ENCODE assay signal across 1 cellular context in the genomic region with DNA sequence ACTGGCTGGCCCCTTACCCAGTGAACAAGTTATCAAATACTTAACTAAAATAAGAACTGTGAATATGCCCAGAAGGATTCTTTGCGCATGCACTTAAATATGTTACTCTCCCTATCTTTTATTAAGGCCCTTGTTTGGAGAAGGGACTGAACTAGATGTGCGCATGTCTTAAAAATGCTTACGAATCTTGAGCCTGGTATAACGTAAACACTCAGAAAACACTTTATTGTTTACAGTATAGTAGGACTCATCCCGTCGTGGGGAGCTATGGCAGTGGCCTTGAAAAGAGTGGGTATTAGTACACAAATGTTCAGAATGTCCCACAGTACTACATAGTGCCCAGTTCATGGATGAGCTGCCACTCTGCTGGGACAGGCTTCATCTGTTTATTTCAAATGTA.
TF ChIP-seq lines count a peak whose summit lies in the region.

No MANE protein-coding gene starts in this region.

TF ChIP-seq in HCT116, 20 proteins besides CTCF, POLR2A, EP300 and RAD21 (continued from another document):
- TF ChIP-seq, protein P1, sequence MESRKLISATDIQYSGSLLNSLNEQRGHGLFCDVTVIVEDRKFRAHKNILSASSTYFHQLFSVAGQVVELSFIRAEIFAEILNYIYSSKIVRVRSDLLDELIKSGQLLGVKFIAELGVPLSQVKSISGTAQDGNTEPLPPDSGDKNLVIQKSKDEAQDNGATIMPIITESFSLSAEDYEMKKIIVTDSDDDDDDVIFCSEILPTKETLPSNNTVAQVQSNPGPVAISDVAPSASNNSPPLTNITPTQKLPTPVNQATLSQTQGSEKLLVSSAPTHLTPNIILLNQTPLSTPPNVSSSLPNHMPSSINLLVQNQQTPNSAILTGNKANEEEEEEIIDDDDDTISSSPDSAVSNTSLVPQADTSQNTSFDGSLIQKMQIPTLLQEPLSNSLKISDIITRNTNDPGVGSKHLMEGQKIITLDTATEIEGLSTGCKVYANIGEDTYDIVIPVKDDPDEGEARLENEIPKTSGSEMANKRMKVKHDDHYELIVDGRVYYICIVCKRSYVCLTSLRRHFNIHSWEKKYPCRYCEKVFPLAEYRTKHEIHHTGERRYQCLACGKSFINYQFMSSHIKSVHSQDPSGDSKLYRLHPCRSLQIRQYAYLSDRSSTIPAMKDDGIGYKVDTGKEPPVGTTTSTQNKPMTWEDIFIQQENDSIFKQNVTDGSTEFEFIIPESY (IDR thresholded peaks at IDR 0.05; ENCODE audit: extremely low read depth, insufficient replicate concordance, low read length): no peak
- TF ChIP-seq SIN3A (IDR thresholded peaks at IDR 0.05; ENCODE audit: low read depth): no peak
